ENCODE assay signal across 8 cellular contexts in the genomic region with DNA sequence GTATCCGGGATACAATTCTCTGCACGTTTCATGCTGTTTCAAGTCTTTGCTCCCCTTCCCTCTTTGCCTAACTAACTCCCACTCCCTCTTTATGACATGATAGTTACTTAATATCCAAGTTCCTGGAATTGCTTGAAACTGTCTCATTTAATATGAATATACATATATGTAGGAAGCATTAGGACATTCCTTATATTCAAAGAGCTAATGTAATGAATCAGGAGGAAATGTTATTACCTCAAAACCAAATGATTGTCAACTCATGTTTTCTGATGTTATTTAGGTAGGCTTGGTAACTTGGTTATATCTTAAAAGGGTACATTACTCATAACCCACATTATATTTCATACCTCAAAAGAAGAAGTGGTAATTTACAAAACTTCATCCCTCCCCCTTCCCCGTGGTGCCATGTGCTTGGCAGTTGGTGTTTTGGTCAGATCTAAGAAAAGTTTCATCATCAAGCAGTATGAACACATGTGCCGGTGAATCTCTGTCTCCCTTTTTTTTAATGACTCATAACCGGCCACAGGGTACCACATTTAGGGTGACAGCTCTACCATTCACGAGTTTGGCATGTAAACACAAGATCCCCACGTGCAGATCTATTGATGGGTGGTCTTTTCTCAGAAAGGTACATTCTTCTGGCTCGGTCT. TPM values are rescaled to one million over a fixed set of nuclear protein-coding genes. Genes with fewer than 3 reads are reported as not detected.
DNase-seq lines count a peak whose midpoint lies in the region; ATAC-seq and TF ChIP-seq lines count a peak whose summit lies in the region.

No MANE protein-coding gene starts in this region.

- no peaks in the 10 kb centered on the region for H3K36me3 ChIP-seq in transverse colon

- TF ChIP-seq EP300 in transverse colon (IDR thresholded peaks at IDR 0.05; ENCODE audit: low read depth) = no peak

- ATAC-seq in GM18868 (IDR thresholded peaks at IDR 0.05; ENCODE audit: unreplicated experiment) = peak; percentile 94
- ATAC-seq in HG02938 (IDR thresholded peaks at IDR 0.05; ENCODE audit: unreplicated experiment) = peak; percentile 81
- ATAC-seq in activated naive CD8-positive, alpha-beta T cell treated with anti-CD3 and anti-CD28 coated beads, Interleukin-2, amount 50 U/mL, for 24 hours = peak; percentile 97

- in situ Hi-C loops in transverse colon (cut with MboI; ENCODE audit: low pct_ligation_motif_present in 1 of 4, low pct_unique_long_range_greater_than_20kb in 1 of 4, low sequenced_read_pairs in 3 of 4) = loop anchor here in 1 of 4 donors (25.0 kb wide), 1 partner anchor 316 kb away; a partner anchor contains a TSS

- H3K27me3 ChIP-seq in transverse colon = no peaks in the 10 kb centered on the region

- no peak for TF ChIP-seq POLR2A in transverse colon (IDR thresholded peaks at IDR 0.05)

- H3K27me3 Mint-ChIP-seq in activated naive CD8-positive, alpha-beta T cell treated with anti-CD3 and anti-CD28 coated beads, Interleukin-2, amount 50 U/mL, for 24 hours = no peaks in the 10 kb centered on the region

- peak overlapping the region; percentile 73 for H3K4me3 Mint-ChIP-seq in activated naive CD8-positive, alpha-beta T cell treated with anti-CD3 and anti-CD28 coated beads, Interleukin-2, amount 50 U/mL, for 24 hours

- no peaks in the 10 kb centered on the region for H3K9me3 Mint-ChIP-seq in activated naive CD8-positive, alpha-beta T cell treated with anti-CD3 and anti-CD28 coated beads, Interleukin-2, amount 50 U/mL, for 24 hours

- H3K4me3 ChIP-seq in transverse colon = no peak overlapping the region

- H3K4me1 ChIP-seq in transverse colon = peaks cover 0 to 3% (median 0%) of the 10 kb centered on the region in 4 donors

- CTCF ChIA-PET in RWPE1 (lab: Yijun Ruan, JAX) = interaction anchor here (0.6 to 1.2 kb wide), 2 partner anchors 13 to 96 kb away, joined by 3 to 5 read pairs; no protein-coding TSS in a partner anchor

- H3K4me1 Mint-ChIP-seq in activated naive CD8-positive, alpha-beta T cell treated with anti-CD3 and anti-CD28 coated beads, Interleukin-2, amount 50 U/mL, for 24 hours = peaks cover 21% of the 10 kb centered on the region

- 0 out of 2 replicates have a peak overlapping the region, but pooled peaks have one; percentile 8 for H3K27ac ChIP-seq in RWPE1
- no peak overlapping the region for H3K27ac ChIP-seq in transverse colon

- WGBS in transverse colon (ENCODE audit: low coverage in 1 of 2), 2 donors = 47 to 60% methylated on average over 7 to 8 of the region's 8 CpGs

- no peaks in the 10 kb centered on the region for H3K9me3 ChIP-seq in transverse colon

- H3K27ac Mint-ChIP-seq in activated naive CD8-positive, alpha-beta T cell treated with anti-CD3 and anti-CD28 coated beads, Interleukin-2, amount 50 U/mL, for 24 hours = peak overlapping the region; percentile 92

- no peak for TF ChIP-seq CTCF in RWPE1 (conservative IDR thresholded peaks at IDR 0.05; ENCODE audit: low read depth)
- no peak for TF ChIP-seq CTCF in transverse colon (IDR thresholded peaks at IDR 0.05)

- intact Hi-C loops in transverse colon (cut with DNase I; ENCODE audit: low total_unique reads) = no loop called here

- POLR2A ChIA-PET in RWPE1 (lab: Yijun Ruan, JAX; ENCODE audit: low non-redundant PET) = no interaction called here

- peak; percentile 74 for DNase-seq in RWPE1 (ENCODE audit: low spot score)
- peak; percentile 60 for DNase-seq in activated naive CD8-positive, alpha-beta T cell treated with anti-CD3 and anti-CD28 coated beads, Interleukin-2, amount 50 U/mL, for 24 hours
- peak; percentile 54 for DNase-seq in stimulated activated CD4-positive, alpha-beta T cell treated with anti-CD3 and anti-CD28 coated beads, Interleukin-2, amount 100 ng/mL, for 4 hours (ENCODE audit: low read depth)
- no peak for DNase-seq in ureter (ENCODE audit: low spot score)
- DNase-seq in transverse colon = no peak
- DNase-seq in DMS79 treated with DMSO at 0.1 percent for 48 hours (lab: John Stamatoyannopoulos, UW) = no peak

- H3K36me3 Mint-ChIP-seq in activated naive CD8-positive, alpha-beta T cell treated with anti-CD3 and anti-CD28 coated beads, Interleukin-2, amount 50 U/mL, for 24 hours (ENCODE audit: low read depth) = peaks cover 11% of the 10 kb centered on the region

RNA-seq across cellular contexts. Expression of a gene that starts 56.5 kb away (rescaled TPM):
- total RNA-seq in ureter (10.4 TPM), transverse colon (under 1 TPM in 1 of 4 donors, not detected in 3; 0.27 TPM)

Comparison
In these comparisons a context has a peak if more than half of its experiments do, and no peak if none do; other contexts are left out.
1. DNase-seq: peak in RWPE1 (single experiment), activated naive CD8-positive, alpha-beta T cell treated with anti-CD3 and anti-CD28 coated beads, Interleukin-2, amount 50 U/mL, for 24 hours (single experiment) and stimulated activated CD4-positive, alpha-beta T cell treated with anti-CD3 and anti-CD28 coated beads, Interleukin-2, amount 100 ng/mL, for 4 hours (single experiment); none in ureter (single experiment), transverse colon (single experiment) and DMS79 treated with DMSO at 0.1 percent for 48 hours (single experiment).
2. Peak in every context shown above with its lines, with median percentiles within 50 percentile points of each other: ATAC-seq.